In genomic region chr18:23574611-23575308, GRCh38 we compare ENCODE assay signal across 9 cellular contexts. TPM values are rescaled to one million over a fixed set of nuclear protein-coding genes. Genes with fewer than 3 reads are reported as not detected.
DNase-seq lines count a peak whose midpoint lies in the region; ATAC-seq and TF ChIP-seq lines count a peak whose summit lies in the region.
"Had no signal": no experiment of that assay in that cellular context is flagged by ENCODE, and none has a peak within 500 bp of the region (broad histone marks: within the 10 kb centered on the region; RNA-seq: fewer than 3 reads in every experiment).

No MANE protein-coding gene starts in this region.

- H3K27ac Mint-ChIP-seq in activated T-cell treated with anti-CD3 and anti-CD28 coated beads, Interleukin-2, amount 50 U/mL, for 24 hours = peak overlapping the region; percentile 79
- H3K27ac Mint-ChIP-seq in activated CD8-positive, alpha-beta T cell treated with anti-CD3 and anti-CD28 coated beads for 36 hours = peak overlapping the region; percentile 69

- DNase-seq in activated T-cell treated with anti-CD3 and anti-CD28 coated beads, Interleukin-2, amount 50 U/mL, for 24 hours = no peak
- DNase-seq in activated T-cell treated with anti-CD3 and anti-CD28 coated beads for 4 hours = no peak
- DNase-seq in activated CD8-positive, alpha-beta T cell treated with anti-CD3 and anti-CD28 coated beads for 36 hours = no peak
- peak; percentile 29 for DNase-seq in left kidney (ENCODE audit: low read depth, low spot score)
- DNase-seq in suprapubic skin (ENCODE audit: low spot score in 2 of 2) = no peak
- DNase-seq in caudate nucleus (lab: John Stamatoyannopoulos, UW) = no peak
- DNase-seq in NK-92 (lab: John Stamatoyannopoulos, UW; ENCODE audit: unreplicated experiment) = no peak

- no peak overlapping the region for H3K4me3 Mint-ChIP-seq in activated T-cell treated with anti-CD3 and anti-CD28 coated beads, Interleukin-2, amount 50 U/mL, for 24 hours
- no peak overlapping the region for H3K4me3 Mint-ChIP-seq in activated CD8-positive, alpha-beta T cell treated with anti-CD3 and anti-CD28 coated beads for 36 hours
- H3K4me3 Mint-ChIP-seq: neural crest cell had no signal

- 67% methylated on average over 5 of the region's 5 CpGs for WGBS in suprapubic skin

- intact Hi-C loops in activated CD8-positive, alpha-beta T cell treated with anti-CD3 and anti-CD28 coated beads for 36 hours (cut with micrococcal nuclease) = no loop called here

- ATAC-seq in activated CD8-positive, alpha-beta T cell treated with anti-CD3 and anti-CD28 coated beads for 36 hours = no peak
- no peak for ATAC-seq in GM21526 (IDR thresholded peaks at IDR 0.05; ENCODE audit: low FRiP score, unreplicated experiment)

- H3K4me1 ChIP-seq in suprapubic skin = peaks cover 25% of the 10 kb centered on the region

- no peaks in the 10 kb centered on the region for H3K27me3 Mint-ChIP-seq in activated T-cell treated with anti-CD3 and anti-CD28 coated beads, Interleukin-2, amount 50 U/mL, for 24 hours
- H3K27me3 Mint-ChIP-seq in activated CD8-positive, alpha-beta T cell treated with anti-CD3 and anti-CD28 coated beads for 36 hours = no peaks in the 10 kb centered on the region

- CTCF ChIA-PET in activated CD8-positive, alpha-beta T cell treated with anti-CD3 and anti-CD28 coated beads for 36 hours (lab: Charles Lee) = interaction anchor here (1.4 kb wide), 1 partner anchor 12 kb away, joined by 4 read pairs; no protein-coding TSS in a partner anchor

- TF ChIP-seq CTCF in activated CD8-positive, alpha-beta T cell treated with anti-CD3 and anti-CD28 coated beads for 36 hours (IDR thresholded peaks at IDR 0.05) = no peak
- TF ChIP-seq CTCF in suprapubic skin (IDR thresholded peaks at IDR 0.05) = no peak

- no peak overlapping the region for H3K4me3 ChIP-seq in suprapubic skin

- H3K36me3 ChIP-seq in suprapubic skin = peaks cover 38% of the 10 kb centered on the region

- no peak for TF ChIP-seq POLR2A in suprapubic skin (IDR thresholded peaks at IDR 0.05)

- H3K27me3 ChIP-seq in suprapubic skin = no peaks in the 10 kb centered on the region

- no peaks in the 10 kb centered on the region for H3K9me3 ChIP-seq in suprapubic skin

- H3K4me1 Mint-ChIP-seq in activated T-cell treated with anti-CD3 and anti-CD28 coated beads, Interleukin-2, amount 50 U/mL, for 24 hours (ENCODE audit: low read depth) = peaks cover 48% of the 10 kb centered on the region
- peaks cover 55% of the 10 kb centered on the region for H3K4me1 Mint-ChIP-seq in activated CD8-positive, alpha-beta T cell treated with anti-CD3 and anti-CD28 coated beads for 36 hours (ENCODE audit: low read depth)

- no peak for TF ChIP-seq EP300 in suprapubic skin (IDR thresholded peaks at IDR 0.05)

- H3K27ac ChIP-seq in suprapubic skin = peak overlapping the region; percentile 44
- H3K27ac ChIP-seq in caudate nucleus (ENCODE audit: low read depth, low read length) = no peak overlapping the region

- peaks cover 62% of the 10 kb centered on the region for H3K36me3 Mint-ChIP-seq in activated T-cell treated with anti-CD3 and anti-CD28 coated beads, Interleukin-2, amount 50 U/mL, for 24 hours (ENCODE audit: low read depth)
- H3K36me3 Mint-ChIP-seq in activated CD8-positive, alpha-beta T cell treated with anti-CD3 and anti-CD28 coated beads for 36 hours (ENCODE audit: low read depth) = peaks cover 24% of the 10 kb centered on the region

- H3K9me3 Mint-ChIP-seq in activated T-cell treated with anti-CD3 and anti-CD28 coated beads, Interleukin-2, amount 50 U/mL, for 24 hours = no peaks in the 10 kb centered on the region
- no peaks in the 10 kb centered on the region for H3K9me3 Mint-ChIP-seq in activated CD8-positive, alpha-beta T cell treated with anti-CD3 and anti-CD28 coated beads for 36 hours
- H3K9me3 Mint-ChIP-seq: neural crest cell had no signal

- POLR2A ChIA-PET in activated CD8-positive, alpha-beta T cell treated with anti-CD3 and anti-CD28 coated beads for 36 hours (lab: Charles Lee) = interaction anchor here (0.5 to 2.4 kb wide), 3 partner anchors 10 to 15 kb away, joined by 3 to 6 read pairs (median 4); no protein-coding TSS in a partner anchor

RNA-seq across cellular contexts. Expression of gene NPC1, which starts 11.5 kb away (rescaled TPM):
- total RNA-seq in activated CD8-positive, alpha-beta T cell treated with anti-CD3 and anti-CD28 coated beads for 36 hours = 10 to 100 TPM; 21.5 to 22.9 TPM
- 100 to 1,000 TPM in 1 of 4 donors, 10 to 100 TPM in 3; 73.5 to 132 (median 90.3) TPM for total RNA-seq in suprapubic skin
